Comparison of ENCODE assay signal across 1 cellular context in genomic region chr20:62800314-62801259, GRCh38.
TF ChIP-seq lines count a peak whose summit lies in the region.

No MANE protein-coding gene starts in this region.

TF ChIP-seq in HepG2, 621 proteins besides CTCF, POLR2A, EP300 and RAD21:
- TF ChIP-seq CC2D1A (CRISPR knock-in tag; IDR thresholded peaks at IDR 0.05) (no peak), ZNF460 (CRISPR knock-in tag; IDR thresholded peaks at IDR 0.05; ENCODE audit: borderline replicate concordance) (no peak), MTA3 (CRISPR knock-in tag; IDR thresholded peaks at IDR 0.05) (no peak), BATF2 (CRISPR knock-in tag; IDR thresholded peaks at IDR 0.05) (no peak), ZNF749 (CRISPR knock-in tag; IDR thresholded peaks at IDR 0.05; ENCODE audit: borderline replicate concordance) (no peak), ZNF773 (CRISPR knock-in tag; IDR thresholded peaks at IDR 0.05; ENCODE audit: borderline replicate concordance) (no peak), MNT (IDR thresholded peaks at IDR 0.05) (peak; percentile 47), SALL1 (CRISPR knock-in tag; IDR thresholded peaks at IDR 0.05) (0 out of 2 replicates have a peak, but pooled peaks have one; percentile 8), KLF13 (CRISPR knock-in tag; IDR thresholded peaks at IDR 0.05) (0 out of 2 replicates have a peak, but pooled peaks have one; percentile 7), ZNF7 (CRISPR knock-in tag; IDR thresholded peaks at IDR 0.05) (peak; percentile 75), ZNF234 (CRISPR knock-in tag; conservative IDR thresholded peaks at IDR 0.05) (no peak), HNRNPLL (IDR thresholded peaks at IDR 0.05; ENCODE audit: low read depth, low read length, poor library complexity, severe bottlenecking) (peak; percentile 11), TARDBP (CRISPR knock-in tag; IDR thresholded peaks at IDR 0.05) (no peak), PAF1 (CRISPR knock-in tag; IDR thresholded peaks at IDR 0.05) (peak; percentile 34; the same call in 1 of the 2 replicates), ZNF761 (CRISPR knock-in tag; conservative IDR thresholded peaks at IDR 0.05) (no peak), TBX3 (IDR thresholded peaks at IDR 0.05; ENCODE audit: borderline replicate concordance) (no peak), MAFG (CRISPR knock-in tag; IDR thresholded peaks at IDR 0.05) (no peak), KDM5B (CRISPR knock-in tag; IDR thresholded peaks at IDR 0.05; ENCODE audit: borderline replicate concordance) (0 out of 2 replicates have a peak, but pooled peaks have one; percentile 29), RBFOX2 (IDR thresholded peaks at IDR 0.05; ENCODE audit: low read depth, low read length) (0 out of 2 replicates have a peak, but pooled peaks have one; percentile 3), GABPB1 (CRISPR knock-in tag; IDR thresholded peaks at IDR 0.05) (0 out of 2 replicates have a peak, but pooled peaks have one; percentile 10), POLR2G (IDR thresholded peaks at IDR 0.05; ENCODE audit: low read depth, low read length) (0 out of 2 replicates have a peak, but pooled peaks have one; percentile 13), HNRNPL (IDR thresholded peaks at IDR 0.05; ENCODE audit: low read depth, low read length) (0 out of 2 replicates have a peak, but pooled peaks have one; percentile 34), KDM1A (CRISPR knock-in tag; IDR thresholded peaks at IDR 0.05) (no peak), ZKSCAN8 (CRISPR knock-in tag; IDR thresholded peaks at IDR 0.05; ENCODE audit: borderline replicate concordance) (no peak), ZMAT3 (CRISPR knock-in tag; conservative IDR thresholded peaks at IDR 0.05) (no peak), LRRFIP1 (CRISPR knock-in tag; conservative IDR thresholded peaks at IDR 0.05) (no peak), MTF2 (CRISPR knock-in tag; IDR thresholded peaks at IDR 0.05; ENCODE audit: borderline replicate concordance) (no peak), AGO2 (optimal IDR thresholded peaks at IDR 0.05; ENCODE audit: low read depth, low read length) (peak; percentile 87), SMARCC2 (IDR thresholded peaks at IDR 0.05) (no peak), NFE2L1 (CRISPR knock-in tag; IDR thresholded peaks at IDR 0.05; ENCODE audit: borderline replicate concordance) (no peak), ZNF160 (CRISPR knock-in tag; IDR thresholded peaks at IDR 0.05) (no peak), ZNF24 (IDR thresholded peaks at IDR 0.05) (no peak)
- TF ChIP-seq, protein P1, sequence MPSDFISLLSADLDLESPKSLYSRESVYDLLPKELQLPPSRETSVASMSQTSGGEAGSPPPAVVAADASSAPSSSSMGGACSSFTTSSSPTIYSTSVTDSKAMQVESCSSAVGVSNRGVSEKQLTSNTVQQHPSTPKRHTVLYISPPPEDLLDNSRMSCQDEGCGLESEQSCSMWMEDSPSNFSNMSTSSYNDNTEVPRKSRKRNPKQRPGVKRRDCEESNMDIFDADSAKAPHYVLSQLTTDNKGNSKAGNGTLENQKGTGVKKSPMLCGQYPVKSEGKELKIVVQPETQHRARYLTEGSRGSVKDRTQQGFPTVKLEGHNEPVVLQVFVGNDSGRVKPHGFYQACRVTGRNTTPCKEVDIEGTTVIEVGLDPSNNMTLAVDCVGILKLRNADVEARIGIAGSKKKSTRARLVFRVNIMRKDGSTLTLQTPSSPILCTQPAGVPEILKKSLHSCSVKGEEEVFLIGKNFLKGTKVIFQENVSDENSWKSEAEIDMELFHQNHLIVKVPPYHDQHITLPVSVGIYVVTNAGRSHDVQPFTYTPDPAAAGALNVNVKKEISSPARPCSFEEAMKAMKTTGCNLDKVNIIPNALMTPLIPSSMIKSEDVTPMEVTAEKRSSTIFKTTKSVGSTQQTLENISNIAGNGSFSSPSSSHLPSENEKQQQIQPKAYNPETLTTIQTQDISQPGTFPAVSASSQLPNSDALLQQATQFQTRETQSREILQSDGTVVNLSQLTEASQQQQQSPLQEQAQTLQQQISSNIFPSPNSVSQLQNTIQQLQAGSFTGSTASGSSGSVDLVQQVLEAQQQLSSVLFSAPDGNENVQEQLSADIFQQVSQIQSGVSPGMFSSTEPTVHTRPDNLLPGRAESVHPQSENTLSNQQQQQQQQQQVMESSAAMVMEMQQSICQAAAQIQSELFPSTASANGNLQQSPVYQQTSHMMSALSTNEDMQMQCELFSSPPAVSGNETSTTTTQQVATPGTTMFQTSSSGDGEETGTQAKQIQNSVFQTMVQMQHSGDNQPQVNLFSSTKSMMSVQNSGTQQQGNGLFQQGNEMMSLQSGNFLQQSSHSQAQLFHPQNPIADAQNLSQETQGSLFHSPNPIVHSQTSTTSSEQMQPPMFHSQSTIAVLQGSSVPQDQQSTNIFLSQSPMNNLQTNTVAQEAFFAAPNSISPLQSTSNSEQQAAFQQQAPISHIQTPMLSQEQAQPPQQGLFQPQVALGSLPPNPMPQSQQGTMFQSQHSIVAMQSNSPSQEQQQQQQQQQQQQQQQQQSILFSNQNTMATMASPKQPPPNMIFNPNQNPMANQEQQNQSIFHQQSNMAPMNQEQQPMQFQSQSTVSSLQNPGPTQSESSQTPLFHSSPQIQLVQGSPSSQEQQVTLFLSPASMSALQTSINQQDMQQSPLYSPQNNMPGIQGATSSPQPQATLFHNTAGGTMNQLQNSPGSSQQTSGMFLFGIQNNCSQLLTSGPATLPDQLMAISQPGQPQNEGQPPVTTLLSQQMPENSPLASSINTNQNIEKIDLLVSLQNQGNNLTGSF (CRISPR knock-in tag; IDR thresholded peaks at IDR 0.05), result no peak
- TF ChIP-seq, protein P2, sequence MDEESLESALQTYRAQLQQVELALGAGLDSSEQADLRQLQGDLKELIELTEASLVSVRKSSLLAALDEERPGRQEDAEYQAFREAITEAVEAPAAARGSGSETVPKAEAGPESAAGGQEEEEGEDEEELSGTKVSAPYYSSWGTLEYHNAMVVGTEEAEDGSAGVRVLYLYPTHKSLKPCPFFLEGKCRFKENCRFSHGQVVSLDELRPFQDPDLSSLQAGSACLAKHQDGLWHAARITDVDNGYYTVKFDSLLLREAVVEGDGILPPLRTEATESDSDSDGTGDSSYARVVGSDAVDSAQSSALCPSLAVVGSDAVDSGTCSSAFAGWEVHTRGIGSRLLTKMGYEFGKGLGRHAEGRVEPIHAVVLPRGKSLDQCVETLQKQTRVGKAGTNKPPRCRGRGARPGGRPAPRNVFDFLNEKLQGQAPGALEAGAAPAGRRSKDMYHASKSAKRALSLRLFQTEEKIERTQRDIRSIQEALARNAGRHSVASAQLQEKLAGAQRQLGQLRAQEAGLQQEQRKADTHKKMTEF (CRISPR knock-in tag; IDR thresholded peaks at IDR 0.05), result no peak
- TF ChIP-seq, protein P3, sequence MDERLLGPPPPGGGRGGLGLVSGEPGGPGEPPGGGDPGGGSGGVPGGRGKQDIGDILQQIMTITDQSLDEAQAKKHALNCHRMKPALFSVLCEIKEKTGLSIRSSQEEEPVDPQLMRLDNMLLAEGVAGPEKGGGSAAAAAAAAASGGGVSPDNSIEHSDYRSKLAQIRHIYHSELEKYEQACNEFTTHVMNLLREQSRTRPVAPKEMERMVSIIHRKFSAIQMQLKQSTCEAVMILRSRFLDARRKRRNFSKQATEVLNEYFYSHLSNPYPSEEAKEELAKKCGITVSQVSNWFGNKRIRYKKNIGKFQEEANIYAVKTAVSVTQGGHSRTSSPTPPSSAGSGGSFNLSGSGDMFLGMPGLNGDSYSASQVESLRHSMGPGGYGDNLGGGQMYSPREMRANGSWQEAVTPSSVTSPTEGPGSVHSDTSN (CRISPR knock-in tag; IDR thresholded peaks at IDR 0.05), result no peak
- TF ChIP-seq, protein P4, sequence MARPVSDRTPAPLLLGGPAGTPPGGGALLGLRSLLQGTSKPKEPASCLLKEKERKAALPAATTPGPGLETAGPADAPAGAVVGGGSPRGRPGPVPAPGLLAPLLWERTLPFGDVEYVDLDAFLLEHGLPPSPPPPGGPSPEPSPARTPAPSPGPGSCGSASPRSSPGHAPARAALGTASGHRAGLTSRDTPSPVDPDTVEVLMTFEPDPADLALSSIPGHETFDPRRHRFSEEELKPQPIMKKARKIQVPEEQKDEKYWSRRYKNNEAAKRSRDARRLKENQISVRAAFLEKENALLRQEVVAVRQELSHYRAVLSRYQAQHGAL (CRISPR knock-in tag; IDR thresholded peaks at IDR 0.05; ENCODE audit: not compliant biosample characterization), result no peak
- TF ChIP-seq, protein P5, sequence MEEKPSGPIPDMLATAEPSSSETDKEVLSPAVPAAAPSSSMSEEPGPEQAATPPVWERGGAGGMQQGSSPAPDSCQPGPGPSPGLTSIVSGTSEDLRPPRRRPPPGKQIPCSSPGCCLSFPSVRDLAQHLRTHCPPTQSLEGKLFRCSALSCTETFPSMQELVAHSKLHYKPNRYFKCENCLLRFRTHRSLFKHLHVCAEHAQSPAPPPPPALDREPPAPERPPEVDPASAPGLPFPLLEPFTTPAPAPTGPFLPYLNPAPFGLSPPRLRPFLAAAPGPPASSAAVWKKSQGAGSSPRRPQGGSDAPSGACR (CRISPR knock-in tag; IDR thresholded peaks at IDR 0.05), result no peak
